28 cellular contexts compared by ENCODE assay signal in the genomic region with DNA sequence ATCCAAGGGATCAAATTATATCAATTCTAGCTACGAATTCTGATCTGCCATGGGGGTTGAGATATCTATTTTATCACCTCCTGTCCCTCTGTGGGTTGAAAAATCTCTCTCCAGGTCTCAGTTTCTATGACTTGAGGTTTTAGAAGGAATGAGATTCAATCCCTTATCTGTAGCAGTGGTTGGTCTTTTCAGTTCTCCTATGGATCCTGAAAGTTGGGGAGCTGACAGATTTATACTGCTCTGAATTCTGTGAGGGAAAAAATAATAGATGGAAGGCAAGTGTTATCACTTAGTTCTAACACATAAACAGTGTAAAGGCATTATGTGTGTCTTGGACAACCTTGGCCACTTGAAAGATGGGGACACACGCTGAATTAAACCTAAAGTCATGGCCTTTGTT. TPM values are rescaled to one million over a fixed set of nuclear protein-coding genes. Genes with fewer than 3 reads are reported as not detected.
DNase-seq lines count a peak whose midpoint lies in the region; ATAC-seq, FAIRE-seq and TF ChIP-seq lines count a peak whose summit lies in the region.
"Had no signal": no experiment of that assay in that cellular context is flagged by ENCODE, and none has a peak within 500 bp of the region (broad histone marks: within the 10 kb centered on the region; RNA-seq: fewer than 3 reads in every experiment).

No MANE protein-coding gene starts in this region.

- H3K9ac ChIP-seq in K562 (ENCODE audit: insufficient read depth in 1 of 2, low read depth in 2 of 2, low read length in 2 of 2): no peak overlapping the region
- H3K9ac ChIP-seq: BLaER1 had no signal

- 60% methylated on average over 2 of the region's 2 CpGs for WGBS in K562 (ENCODE audit: insufficient coverage, low coverage, missing lambda C conversion rate)

- DNase-seq in K562 (ENCODE audit: extremely low read depth in 1 of 4, low spot score in 3 of 4) (no peak), nephron progenitor cell (no peak), cortex of kidney (lab: John Stamatoyannopoulos, UW) (no peak), cerebellum (ENCODE audit: low spot score) (no peak)
- DNase-seq: 8988T; ACHN; BE2C; C1 segment of cervical spinal cord; CD4-positive, alpha-beta memory T cell; CD4-positive, CD25-positive, alpha-beta regulatory T cell; CD8-positive, alpha-beta memory T cell; COR-L47; DMS 273 treated with DMSO at 0.1 percent for 48 hours; DMS153; DMS53; DMS79; DND-41; EL; GDM1 had no signal

- no peaks in the 10 kb centered on the region for H3K27me3 ChIP-seq in K562 (ENCODE audit: control insufficient read depth in 2 of 2, insufficient read depth in 2 of 2, low read length in 2 of 2)
- H3K27me3 ChIP-seq: BE2C, BLaER1 had no signal

- no peak overlapping the region for H2AFZ ChIP-seq in K562 (ENCODE audit: low read depth, low read length)

- H3K79me2 ChIP-seq in K562 (ENCODE audit: control insufficient read depth, insufficient read depth, low read length): no peaks in the 10 kb centered on the region

- H3K4me2 ChIP-seq in K562 (ENCODE audit: insufficient read depth, low read length): no peak overlapping the region
- H3K4me2 ChIP-seq: BLaER1 had no signal

- peaks cover 7% of the 10 kb centered on the region for H3K27me3 Mint-ChIP-seq in nephron progenitor cell (ENCODE audit: low read depth, poor library complexity)

- peaks cover 39% of the 10 kb centered on the region for H3K4me1 Mint-ChIP-seq in nephron progenitor cell

- H3K36me3 ChIP-seq in HEK293 (ENCODE audit: control insufficient read depth in 2 of 2, insufficient read depth in 1 of 2, low read length in 2 of 2): no peaks in the 10 kb centered on the region
- H3K36me3 ChIP-seq in K562 (ENCODE audit: control insufficient read depth, insufficient read depth, low read length): no peaks in the 10 kb centered on the region
- H3K36me3 ChIP-seq: BE2C, BLaER1 had no signal

- no peaks in the 10 kb centered on the region for H3K36me3 Mint-ChIP-seq in nephron progenitor cell (ENCODE audit: low read depth)
- H3K36me3 Mint-ChIP-seq: CD14-positive monocyte; CD4-positive, alpha-beta memory T cell; CD4-positive, CD25-positive, alpha-beta regulatory T cell had no signal

- no peaks in the 10 kb centered on the region for H3K9me1 ChIP-seq in K562 (ENCODE audit: control insufficient read depth, insufficient read depth, low read length)

- no peak for TF ChIP-seq POLR2A in K562 (conservative IDR thresholded peaks at IDR 0.05)

- TF ChIP-seq EP300 in K562 (IDR thresholded peaks at IDR 0.05; ENCODE audit: low read length): no peak

- FAIRE-seq in K562 (lab: Jason Lieb, UNC): no peak
- FAIRE-seq: A204.1, GM12878, GM12892, GM18507 had no signal

- no peak overlapping the region for H3K4me3 ChIP-seq in HEK293 (ENCODE audit: low read depth, low read length)
- H3K4me3 ChIP-seq in K562: no peak overlapping the region
- H3K4me3 ChIP-seq: BLaER1, GM12878 had no signal

- intact Hi-C loops in K562 (cut with micrococcal nuclease): no loop called here

- TF ChIP-seq RAD21 in K562 (CRISPR knock-in tag; conservative IDR thresholded peaks at IDR 0.05 in 1 of 2, IDR thresholded peaks at IDR 0.05 in 1 of 2): no peak

- H3K9me3 ChIP-seq in HEK293 (ENCODE audit: control insufficient read depth, insufficient read depth, low read depth, low read length): no peaks in the 10 kb centered on the region
- no peaks in the 10 kb centered on the region for H3K9me3 ChIP-seq in K562 (replicated peaks; ENCODE audit: control insufficient read depth, insufficient read depth, low read depth, low read length)
- H3K9me3 ChIP-seq: BE2C, BLaER1 had no signal

- no peak overlapping the region for H3K4me3 Mint-ChIP-seq in nephron progenitor cell
- H3K4me3 Mint-ChIP-seq: CD14-positive monocyte; CD4-positive, alpha-beta memory T cell; CD4-positive, CD25-positive, alpha-beta regulatory T cell; CD8-positive, alpha-beta memory T cell had no signal

- no peaks in the 10 kb centered on the region for H3K9me3 Mint-ChIP-seq in nephron progenitor cell
- H3K9me3 Mint-ChIP-seq: CD14-positive monocyte; CD4-positive, alpha-beta memory T cell; CD4-positive, CD25-positive, alpha-beta regulatory T cell; CD8-positive, alpha-beta memory T cell had no signal

- TF ChIP-seq CTCF in HEK293 (tag by site-specific recombination; IDR thresholded peaks at IDR 0.05): no peak
- no peak for TF ChIP-seq CTCF in K562 (IDR thresholded peaks at IDR 0.05 in 2 of 3, conservative IDR thresholded peaks at IDR 0.05 in 1 of 3; ENCODE audit: insufficient read depth in 2 of 3, low read depth in 1 of 3, low read length in 3 of 3)
- no peak for TF ChIP-seq CTCF in nephron progenitor cell (IDR thresholded peaks at IDR 0.05)

- BruUV-seq in K562 (replicated peaks; lab: Mats Ljungman, UMichigan): no TSS peak

- H3K4me1 ChIP-seq in HEK293 (ENCODE audit: control insufficient read depth, insufficient read depth, low read length): peaks cover 22% of the 10 kb centered on the region; the same call in 1 of the 2 replicates
- H3K4me1 ChIP-seq in K562 (replicated peaks in 1 of 2; ENCODE audit: control insufficient read depth in 2 of 2, insufficient read depth in 2 of 2, low read length in 2 of 2): peaks cover 0 to 3% of the 10 kb centered on the region in 2 experiments; a peak in 1 of 5 replicates
- H3K4me1 ChIP-seq: BE2C, BLaER1 had no signal

- POLR2A ChIA-PET in HEK293 (lab: Yijun Ruan, JAX) (interaction anchor here (0.6 to 1.1 kb wide), 2 partner anchors 78 to 79 kb away, joined by 3 to 6 read pairs; no protein-coding TSS in a partner anchor), K562 (lab: Yijun Ruan, JAX) (no interaction called here)

- CTCF ChIA-PET in HEK293 (lab: Yijun Ruan, JAX): interaction anchor here (0.5 kb wide), 1 partner anchor 12 kb away, joined by 4 read pairs; no protein-coding TSS in a partner anchor
- CTCF ChIA-PET in K562 (lab: Yijun Ruan, JAX; ENCODE audit: low intra/inter-chr PET ratio): no interaction called here

- in situ Hi-C loops in K562 (cut with MboI): no loop called here

- no peaks in the 10 kb centered on the region for H4K20me1 ChIP-seq in K562 (replicated peaks; ENCODE audit: control insufficient read depth, insufficient read depth, low read length)
- H4K20me1 ChIP-seq: BLaER1 had no signal

- ATAC-seq in K562 (no peak), HG03439 (IDR thresholded peaks at IDR 0.05; ENCODE audit: unreplicated experiment) (no peak), HG02938 (IDR thresholded peaks at IDR 0.05; ENCODE audit: unreplicated experiment) (no peak)

- peak overlapping the region; percentile 62 for H3K27ac Mint-ChIP-seq in nephron progenitor cell
- H3K27ac Mint-ChIP-seq: CD14-positive monocyte; CD4-positive, alpha-beta memory T cell; CD4-positive, CD25-positive, alpha-beta regulatory T cell; CD8-positive, alpha-beta memory T cell had no signal

- no peak overlapping the region for H3K27ac ChIP-seq in HEK293 (ENCODE audit: extremely low read depth, low read depth, low read length)
- no peak overlapping the region for H3K27ac ChIP-seq in K562 (ENCODE audit: extremely low read depth, low read depth, low read length)
- H3K27ac ChIP-seq: BLaER1 had no signal

TF ChIP-seq in HEK293, 187 proteins besides CTCF, POLR2A, EP300 and RAD21 (continues in another document):
- TF ChIP-seq GLI4 (tag by site-specific recombination; IDR thresholded peaks at IDR 0.05): no peak
- no peak for TF ChIP-seq ZNF175 (tag by site-specific recombination; IDR thresholded peaks at IDR 0.05)
- TF ChIP-seq FEZF1 (tag by site-specific recombination; IDR thresholded peaks at IDR 0.05): peak; percentile 90

TF ChIP-seq in K562, 482 proteins besides CTCF, POLR2A, EP300 and RAD21:
- TF ChIP-seq MEF2A (IDR thresholded peaks at IDR 0.05; ENCODE audit: control insufficient read depth, low read depth, low read length) (no peak), MEIS2 (IDR thresholded peaks at IDR 0.05; ENCODE audit: partially characterized antibody) (peak; percentile 56)

RNA-seq across cellular contexts. Expression of a gene that starts 15.8 kb away (rescaled TPM):
- total RNA-seq in K562 (2011; cell fraction: chromatin; rRNA removed; ENCODE audit: low replicate concordance): 28.2 and 28.4 TPM in 2 replicates
- 12.0 and 13.2 TPM in 2 replicates for total RNA-seq in K562 (2011; cell fraction: nucleolus; rRNA removed)
- 20.8 and 22.0 TPM in 2 replicates for total RNA-seq in K562 (2011; cell fraction: nucleoplasm; rRNA removed)
- total RNA-seq in K562 (2014; rRNA removed): 7.4 and 7.9 TPM in 2 replicates
- total RNA-seq in K562 (2014; rRNA removed; fragmentation: Illumina TruSeq; extraction: Trizol): 3.7 and 4.3 TPM in 2 replicates
- 4.8 and 5.4 TPM in 2 replicates for total RNA-seq in K562 (2015; rRNA removed; fragmentation: Illumina TruSeq; extraction: Trizol)
- total RNA-seq in K562 (2021): 6.9 and 8.1 TPM in 2 replicates
- 10.6 and 11.6 TPM in 2 replicates for polyA plus RNA-seq in K562 (2011; rRNA removed)
- 9.3 and 11.6 TPM in 2 replicates for polyA plus RNA-seq in K562 (2011; cell fraction: cytosol; rRNA removed)
- polyA plus RNA-seq in K562 (2011; cell fraction: nucleus; rRNA removed): 7.5 and 11.3 TPM in 2 replicates
- polyA plus RNA-seq in K562 (2012): 6.6 and 13.6 TPM in 2 replicates
- polyA plus RNA-seq in K562 (2014; fragmentation: Illumina TruSeq; extraction: Trizol): 7.2 and 8.5 TPM in 2 replicates
- polyA plus RNA-seq in K562 (2014; fragmentation: Nextera tagmentation; extraction: Ambion mirVana): 1 to 10 TPM; 1.0 to 1.2 TPM
- 4.7 and 10.9 TPM in 2 replicates for polyA plus RNA-seq in K562 (2014; rRNA removed)
- 42.0 and 52.1 TPM in 2 replicates for polyA minus RNA-seq in K562 (2011; rRNA and poly(A)+ RNA removed)
- polyA minus RNA-seq in K562 (2011; cell fraction: cytosol; rRNA and poly(A)+ RNA removed): 7.5 and 19.7 TPM in 2 replicates
- 6.5 and 11.0 TPM in 2 replicates for polyA minus RNA-seq in K562 (2011; cell fraction: nucleus; rRNA and poly(A)+ RNA removed)
- total RNA-seq in cerebellum: 40.1 TPM
